Comparison of ENCODE assay signal across 14 cellular contexts in the genomic region with DNA sequence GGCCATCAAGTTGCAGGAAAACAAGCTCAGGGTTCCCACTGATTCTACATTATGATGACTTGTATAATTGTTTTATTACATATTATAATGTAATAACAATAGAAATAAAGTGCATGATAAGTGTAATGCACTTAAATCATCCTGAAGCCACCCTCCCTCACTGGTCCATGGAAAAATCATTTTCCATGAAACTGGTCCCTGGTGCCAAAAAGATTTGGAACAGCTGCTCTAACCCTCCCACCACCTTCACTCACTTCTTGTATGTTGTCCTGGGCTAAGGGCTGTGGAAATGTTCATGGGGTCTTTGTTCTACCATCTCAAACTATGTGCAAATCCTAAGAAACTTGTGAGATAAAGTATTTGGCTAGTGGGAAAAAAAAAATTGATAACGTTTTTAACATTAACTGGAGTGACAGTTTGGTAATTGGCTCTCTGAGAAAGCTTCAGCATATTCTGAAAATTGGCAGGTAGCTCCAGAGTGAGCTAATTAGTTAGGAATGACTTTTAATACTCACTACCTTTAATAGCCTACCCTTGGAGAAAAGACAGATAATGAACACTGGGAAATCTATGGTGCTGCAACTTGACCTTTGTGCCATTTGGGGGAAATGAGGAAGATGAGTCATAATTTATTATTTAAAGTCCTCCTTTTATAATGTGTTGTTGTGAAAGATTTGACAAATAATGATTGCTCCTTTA.
DNase-seq lines count a peak whose midpoint lies in the region; ATAC-seq and TF ChIP-seq lines count a peak whose summit lies in the region.
"Had no signal": no experiment of that assay in that cellular context is flagged by ENCODE, and none has a peak within 500 bp of the region (broad histone marks: within the 10 kb centered on the region; RNA-seq: fewer than 3 reads in every experiment).

No MANE protein-coding gene starts in this region.

- DNase-seq in NCI-H748 (lab: John Stamatoyannopoulos, UW; ENCODE audit: unreplicated experiment) = peak; percentile 37
- DNase-seq in NCI-H748 treated with DMSO at 0.1 percent for 48 hours (lab: John Stamatoyannopoulos, UW) = no peak
- DNase-seq in NCI-H446 treated with DMSO at 0.1 percent for 48 hours (lab: John Stamatoyannopoulos, UW) = peak; percentile 66
- DNase-seq in fibroblast of the aortic adventitia (ENCODE audit: low read depth) = peak; percentile 12
- no peak for DNase-seq in activated CD8-positive, alpha-beta memory T cell treated with anti-CD3 and anti-CD28 coated beads, Interleukin-2, amount 50 U/mL, for 4 hours
- DNase-seq: activated CD4-positive, alpha-beta memory T cell treated with anti-CD3 and anti-CD28 coated beads for 36 hours; activated effector memory CD4-positive, alpha-beta T cell treated with Interleukin-2 at 50 U/mL for 16 hours; Kasumi-1; T-helper 9 cell; upper lobe of right lung had no signal

- TF ChIP-seq CTCF in fibroblast of the aortic adventitia (IDR thresholded peaks at IDR 0.05; ENCODE audit: insufficient read depth, low read length) = no peak

- H3K27ac ChIP-seq in skin epidermis = peak overlapping the region in 17 of 21 experiments; percentile 31 to 87 (median 84)
- H3K27ac ChIP-seq: upper lobe of right lung had no signal

- no peak overlapping the region for H3K4me3 ChIP-seq in fibroblast of the aortic adventitia (ENCODE audit: low read depth, low read length)
- no peak overlapping the region for H3K4me3 ChIP-seq in skin epidermis
- H3K4me3 ChIP-seq: GM12878, upper lobe of right lung had no signal

- ATAC-seq in HG02973 (IDR thresholded peaks at IDR 0.05; ENCODE audit: unreplicated experiment) (no peak), GM21825 (IDR thresholded peaks at IDR 0.05; ENCODE audit: unreplicated experiment) (no peak)
- ATAC-seq: GM12878, upper lobe of right lung had no signal

Comparison
In these comparisons a context has a peak if more than half of its experiments do, and no peak if none do; other contexts are left out.
1. DNase-seq: peak in NCI-H748 (single experiment), NCI-H446 treated with DMSO at 0.1 percent for 48 hours (single experiment) and fibroblast of the aortic adventitia (single experiment); none in NCI-H748 treated with DMSO at 0.1 percent for 48 hours (single experiment) and activated CD8-positive, alpha-beta memory T cell treated with anti-CD3 and anti-CD28 coated beads, Interleukin-2, amount 50 U/mL, for 4 hours (single experiment).